1 cellular context compared by ENCODE assay signal in the genomic region with DNA sequence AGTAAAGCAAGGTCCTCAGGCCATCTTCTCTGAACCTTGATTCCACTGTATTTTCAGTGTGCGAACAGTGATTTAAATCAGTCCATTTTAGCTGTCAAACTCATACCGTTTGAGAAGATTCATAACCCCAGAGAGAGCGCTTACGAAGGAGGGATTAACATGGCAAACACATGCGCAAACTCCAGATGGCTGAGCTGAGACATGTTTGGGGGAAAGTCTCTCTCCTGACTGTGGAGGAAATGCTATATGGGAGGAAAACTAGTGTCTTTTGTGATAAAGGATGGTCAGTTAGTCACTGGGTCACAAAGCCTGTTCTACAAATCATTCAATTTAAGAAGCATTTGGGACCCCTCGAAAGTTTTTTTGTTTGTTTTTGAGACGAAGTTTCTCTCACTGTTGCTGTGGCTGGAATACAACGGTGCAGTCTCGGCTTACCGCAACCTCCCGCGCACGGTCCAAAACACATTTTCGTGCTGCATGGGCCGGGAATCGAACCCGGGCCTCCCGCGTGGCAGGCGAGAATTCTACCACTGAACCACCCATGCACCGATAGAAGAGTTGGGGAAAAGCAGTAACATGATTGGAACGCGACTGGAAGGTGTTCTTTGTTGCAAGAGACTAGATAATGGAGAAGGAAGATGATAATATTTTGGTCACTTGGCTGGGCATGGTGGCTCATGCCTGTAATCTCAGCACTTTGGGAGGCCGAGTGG.
TF ChIP-seq lines count a peak whose summit lies in the region.

No MANE protein-coding gene starts in this region.

TF ChIP-seq in HepG2, 621 proteins besides CTCF, POLR2A, EP300 and RAD21 (continued from another document and continues in another):
- peak; percentile 15; the same call in 1 of the 2 replicates for TF ChIP-seq ZNF503 (CRISPR knock-in tag; IDR thresholded peaks at IDR 0.05)
- TF ChIP-seq, protein P1, sequence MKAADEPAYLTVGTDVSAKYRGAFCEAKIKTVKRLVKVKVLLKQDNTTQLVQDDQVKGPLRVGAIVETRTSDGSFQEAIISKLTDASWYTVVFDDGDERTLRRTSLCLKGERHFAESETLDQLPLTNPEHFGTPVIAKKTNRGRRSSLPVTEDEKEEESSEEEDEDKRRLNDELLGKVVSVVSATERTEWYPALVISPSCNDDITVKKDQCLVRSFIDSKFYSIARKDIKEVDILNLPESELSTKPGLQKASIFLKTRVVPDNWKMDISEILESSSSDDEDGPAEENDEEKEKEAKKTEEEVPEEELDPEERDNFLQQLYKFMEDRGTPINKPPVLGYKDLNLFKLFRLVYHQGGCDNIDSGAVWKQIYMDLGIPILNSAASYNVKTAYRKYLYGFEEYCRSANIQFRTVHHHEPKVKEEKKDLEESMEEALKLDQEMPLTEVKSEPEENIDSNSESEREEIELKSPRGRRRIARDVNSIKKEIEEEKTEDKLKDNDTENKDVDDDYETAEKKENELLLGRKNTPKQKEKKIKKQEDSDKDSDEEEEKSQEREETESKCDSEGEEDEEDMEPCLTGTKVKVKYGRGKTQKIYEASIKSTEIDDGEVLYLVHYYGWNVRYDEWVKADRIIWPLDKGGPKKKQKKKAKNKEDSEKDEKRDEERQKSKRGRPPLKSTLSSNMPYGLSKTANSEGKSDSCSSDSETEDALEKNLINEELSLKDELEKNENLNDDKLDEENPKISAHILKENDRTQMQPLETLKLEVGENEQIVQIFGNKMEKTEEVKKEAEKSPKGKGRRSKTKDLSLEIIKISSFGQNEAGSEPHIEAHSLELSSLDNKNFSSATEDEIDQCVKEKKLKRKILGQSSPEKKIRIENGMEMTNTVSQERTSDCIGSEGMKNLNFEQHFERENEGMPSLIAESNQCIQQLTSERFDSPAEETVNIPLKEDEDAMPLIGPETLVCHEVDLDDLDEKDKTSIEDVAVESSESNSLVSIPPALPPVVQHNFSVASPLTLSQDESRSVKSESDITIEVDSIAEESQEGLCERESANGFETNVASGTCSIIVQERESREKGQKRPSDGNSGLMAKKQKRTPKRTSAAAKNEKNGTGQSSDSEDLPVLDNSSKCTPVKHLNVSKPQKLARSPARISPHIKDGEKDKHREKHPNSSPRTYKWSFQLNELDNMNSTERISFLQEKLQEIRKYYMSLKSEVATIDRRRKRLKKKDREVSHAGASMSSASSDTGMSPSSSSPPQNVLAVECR (CRISPR knock-in tag; IDR thresholded peaks at IDR 0.05; ENCODE audit: borderline replicate concordance): peak; percentile 71; the same call in 1 of the 2 replicates
- TF ChIP-seq ZNF782 (CRISPR knock-in tag; IDR thresholded peaks at IDR 0.05; ENCODE audit: borderline replicate concordance): peak; percentile 95; the same call in 1 of the 2 replicates
- TF ChIP-seq, protein P2, sequence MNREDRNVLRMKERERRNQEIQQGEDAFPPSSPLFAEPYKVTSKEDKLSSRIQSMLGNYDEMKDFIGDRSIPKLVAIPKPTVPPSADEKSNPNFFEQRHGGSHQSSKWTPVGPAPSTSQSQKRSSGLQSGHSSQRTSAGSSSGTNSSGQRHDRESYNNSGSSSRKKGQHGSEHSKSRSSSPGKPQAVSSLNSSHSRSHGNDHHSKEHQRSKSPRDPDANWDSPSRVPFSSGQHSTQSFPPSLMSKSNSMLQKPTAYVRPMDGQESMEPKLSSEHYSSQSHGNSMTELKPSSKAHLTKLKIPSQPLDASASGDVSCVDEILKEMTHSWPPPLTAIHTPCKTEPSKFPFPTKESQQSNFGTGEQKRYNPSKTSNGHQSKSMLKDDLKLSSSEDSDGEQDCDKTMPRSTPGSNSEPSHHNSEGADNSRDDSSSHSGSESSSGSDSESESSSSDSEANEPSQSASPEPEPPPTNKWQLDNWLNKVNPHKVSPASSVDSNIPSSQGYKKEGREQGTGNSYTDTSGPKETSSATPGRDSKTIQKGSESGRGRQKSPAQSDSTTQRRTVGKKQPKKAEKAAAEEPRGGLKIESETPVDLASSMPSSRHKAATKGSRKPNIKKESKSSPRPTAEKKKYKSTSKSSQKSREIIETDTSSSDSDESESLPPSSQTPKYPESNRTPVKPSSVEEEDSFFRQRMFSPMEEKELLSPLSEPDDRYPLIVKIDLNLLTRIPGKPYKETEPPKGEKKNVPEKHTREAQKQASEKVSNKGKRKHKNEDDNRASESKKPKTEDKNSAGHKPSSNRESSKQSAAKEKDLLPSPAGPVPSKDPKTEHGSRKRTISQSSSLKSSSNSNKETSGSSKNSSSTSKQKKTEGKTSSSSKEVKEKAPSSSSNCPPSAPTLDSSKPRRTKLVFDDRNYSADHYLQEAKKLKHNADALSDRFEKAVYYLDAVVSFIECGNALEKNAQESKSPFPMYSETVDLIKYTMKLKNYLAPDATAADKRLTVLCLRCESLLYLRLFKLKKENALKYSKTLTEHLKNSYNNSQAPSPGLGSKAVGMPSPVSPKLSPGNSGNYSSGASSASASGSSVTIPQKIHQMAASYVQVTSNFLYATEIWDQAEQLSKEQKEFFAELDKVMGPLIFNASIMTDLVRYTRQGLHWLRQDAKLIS (CRISPR knock-in tag; IDR thresholded peaks at IDR 0.05): no peak
- TF ChIP-seq BRD4 (CRISPR knock-in tag; IDR thresholded peaks at IDR 0.05): no peak; the same call in 1 of the 2 replicates
- no peak for TF ChIP-seq POLR2AphosphoS2 (IDR thresholded peaks at IDR 0.05; ENCODE audit: low read depth, low read length)
- no peak for TF ChIP-seq SOX6 (IDR thresholded peaks at IDR 0.05)
- peak; percentile 91 for TF ChIP-seq SOX6 (CRISPR knock-in tag; IDR thresholded peaks at IDR 0.05)
- TF ChIP-seq TFE3 (CRISPR knock-in tag; IDR thresholded peaks at IDR 0.05): no peak
- no peak; the same call in 1 of the 2 replicates for TF ChIP-seq ZNF460 (CRISPR knock-in tag; IDR thresholded peaks at IDR 0.05; ENCODE audit: borderline replicate concordance)
- TF ChIP-seq PHF5A (CRISPR knock-in tag; IDR thresholded peaks at IDR 0.05; ENCODE audit: low read depth, unreplicated experiment): peak; percentile 24
- TF ChIP-seq, protein P3, sequence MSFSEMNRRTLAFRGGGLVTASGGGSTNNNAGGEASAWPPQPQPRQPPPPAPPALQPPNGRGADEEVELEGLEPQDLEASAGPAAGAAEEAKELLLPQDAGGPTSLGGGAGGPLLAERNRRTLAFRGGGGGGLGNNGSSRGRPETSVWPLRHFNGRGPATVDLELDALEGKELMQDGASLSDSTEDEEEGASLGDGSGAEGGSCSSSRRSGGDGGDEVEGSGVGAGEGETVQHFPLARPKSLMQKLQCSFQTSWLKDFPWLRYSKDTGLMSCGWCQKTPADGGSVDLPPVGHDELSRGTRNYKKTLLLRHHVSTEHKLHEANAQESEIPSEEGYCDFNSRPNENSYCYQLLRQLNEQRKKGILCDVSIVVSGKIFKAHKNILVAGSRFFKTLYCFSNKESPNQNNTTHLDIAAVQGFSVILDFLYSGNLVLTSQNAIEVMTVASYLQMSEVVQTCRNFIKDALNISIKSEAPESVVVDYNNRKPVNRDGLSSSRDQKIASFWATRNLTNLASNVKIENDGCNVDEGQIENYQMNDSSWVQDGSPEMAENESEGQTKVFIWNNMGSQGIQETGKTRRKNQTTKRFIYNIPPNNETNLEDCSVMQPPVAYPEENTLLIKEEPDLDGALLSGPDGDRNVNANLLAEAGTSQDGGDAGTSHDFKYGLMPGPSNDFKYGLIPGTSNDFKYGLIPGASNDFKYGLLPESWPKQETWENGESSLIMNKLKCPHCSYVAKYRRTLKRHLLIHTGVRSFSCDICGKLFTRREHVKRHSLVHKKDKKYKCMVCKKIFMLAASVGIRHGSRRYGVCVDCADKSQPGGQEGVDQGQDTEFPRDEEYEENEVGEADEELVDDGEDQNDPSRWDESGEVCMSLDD (CRISPR knock-in tag; IDR thresholded peaks at IDR 0.05; ENCODE audit: borderline replicate concordance): no peak
- no peak for TF ChIP-seq ZNF432 (CRISPR knock-in tag; IDR thresholded peaks at IDR 0.05; ENCODE audit: borderline replicate concordance)
- no peak for TF ChIP-seq U2AF2 (IDR thresholded peaks at IDR 0.05; ENCODE audit: low read depth, low read length)
- no peak for TF ChIP-seq SMARCC2 (IDR thresholded peaks at IDR 0.05)
- TF ChIP-seq HMG20A (CRISPR knock-in tag; IDR thresholded peaks at IDR 0.05; ENCODE audit: borderline replicate concordance): peak; percentile 26; the same call in 1 of the 2 replicates
- no peak for TF ChIP-seq PCBP1 (IDR thresholded peaks at IDR 0.05; ENCODE audit: borderline replicate concordance, low read depth, low read length)
- TF ChIP-seq TBL1XR1 (IDR thresholded peaks at IDR 0.05; ENCODE audit: borderline replicate concordance, low read length, partially characterized antibody): peak; percentile 62
- TF ChIP-seq, protein P4, sequence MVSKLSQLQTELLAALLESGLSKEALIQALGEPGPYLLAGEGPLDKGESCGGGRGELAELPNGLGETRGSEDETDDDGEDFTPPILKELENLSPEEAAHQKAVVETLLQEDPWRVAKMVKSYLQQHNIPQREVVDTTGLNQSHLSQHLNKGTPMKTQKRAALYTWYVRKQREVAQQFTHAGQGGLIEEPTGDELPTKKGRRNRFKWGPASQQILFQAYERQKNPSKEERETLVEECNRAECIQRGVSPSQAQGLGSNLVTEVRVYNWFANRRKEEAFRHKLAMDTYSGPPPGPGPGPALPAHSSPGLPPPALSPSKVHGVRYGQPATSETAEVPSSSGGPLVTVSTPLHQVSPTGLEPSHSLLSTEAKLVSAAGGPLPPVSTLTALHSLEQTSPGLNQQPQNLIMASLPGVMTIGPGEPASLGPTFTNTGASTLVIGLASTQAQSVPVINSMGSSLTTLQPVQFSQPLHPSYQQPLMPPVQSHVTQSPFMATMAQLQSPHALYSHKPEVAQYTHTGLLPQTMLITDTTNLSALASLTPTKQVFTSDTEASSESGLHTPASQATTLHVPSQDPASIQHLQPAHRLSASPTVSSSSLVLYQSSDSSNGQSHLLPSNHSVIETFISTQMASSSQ (IDR thresholded peaks at IDR 0.05; ENCODE audit: low read depth): peak; percentile 65; the same call in 1 of the 2 replicates
- TF ChIP-seq, protein P4 (CRISPR knock-in tag; IDR thresholded peaks at IDR 0.05; ENCODE audit: borderline replicate concordance): peak; percentile 72; the same call in 1 of the 2 replicates
- TF ChIP-seq CC2D1A (CRISPR knock-in tag; IDR thresholded peaks at IDR 0.05): no peak
- peak; percentile 83 for TF ChIP-seq ZBTB26 (CRISPR knock-in tag; IDR thresholded peaks at IDR 0.05; ENCODE audit: borderline replicate concordance)
- no peak for TF ChIP-seq ZSCAN20 (CRISPR knock-in tag; IDR thresholded peaks at IDR 0.05; ENCODE audit: borderline replicate concordance)
- 0 out of 2 replicates have a peak, but pooled peaks have one; percentile 66 for TF ChIP-seq ZNF589 (CRISPR knock-in tag; conservative IDR thresholded peaks at IDR 0.05)
- TF ChIP-seq HDAC6 (IDR thresholded peaks at IDR 0.05; ENCODE audit: low read depth, low read length): no peak
- peak; percentile 58; the same call in 1 of the 2 replicates for TF ChIP-seq KDM5B (CRISPR knock-in tag; IDR thresholded peaks at IDR 0.05; ENCODE audit: borderline replicate concordance)
- no peak for TF ChIP-seq FOXA1 (IDR thresholded peaks at IDR 0.05)
- TF ChIP-seq FOXA1 (CRISPR knock-in tag; IDR thresholded peaks at IDR 0.05): peak; percentile 42; the same call in 1 of the 2 replicates
- TF ChIP-seq ZNF891 (CRISPR knock-in tag; IDR thresholded peaks at IDR 0.05): peak; percentile 90
- peak; percentile 16; the same call in 1 of the 2 replicates for TF ChIP-seq ZSCAN12 (CRISPR knock-in tag; IDR thresholded peaks at IDR 0.05)
